ENCODE assay signal across 23 cellular contexts in genomic region chr10:60414111-60414510, GRCh38. TPM values are rescaled to one million over a fixed set of nuclear protein-coding genes. Genes with fewer than 3 reads are reported as not detected.
A peak's percentile ranks its signal among the peaks of the same experiment; 100 is the strongest.
DNase-seq lines count a peak whose midpoint lies in the region; ATAC-seq and TF ChIP-seq lines count a peak whose summit lies in the region.
"Had no signal": no experiment of that assay in that cellular context is flagged by ENCODE, and none has a peak within 500 bp of the region (broad histone marks: within the 10 kb centered on the region; RNA-seq: fewer than 3 reads in every experiment).

No MANE protein-coding gene starts in this region.

- H3K9ac ChIP-seq in SK-N-SH = peak overlapping the region; percentile 66; the same call in 1 of the 2 replicates
- H3K9ac ChIP-seq: BLaER1 had no signal

- H3K4me2 ChIP-seq in SK-N-SH = peak overlapping the region; percentile 72; the same call in 1 of the 2 replicates
- H3K4me2 ChIP-seq: BLaER1 had no signal

- no peaks in the 10 kb centered on the region for H3K36me3 ChIP-seq in SK-N-SH (replicated peaks in 1 of 2; ENCODE audit: control insufficient read depth in 1 of 2, insufficient read depth in 2 of 2, low read length in 1 of 2)
- H3K36me3 ChIP-seq: ascending aorta, BLaER1, spleen, upper lobe of left lung had no signal

- H3K27ac Mint-ChIP-seq in activated T-helper 17 cell treated with anti-CD3 and anti-CD28 coated beads, Interleukin-2, amount 50 U/mL, for 72 hours = peak overlapping the region; percentile 28
- no peak overlapping the region for H3K27ac Mint-ChIP-seq in activated CD8-positive, alpha-beta T cell treated with anti-CD3 and anti-CD28 coated beads for 36 hours
- H3K27ac Mint-ChIP-seq: activated naive CD4-positive, alpha-beta T cell treated with anti-CD3 and anti-CD28 coated beads, Interleukin-2, amount 50 U/mL, for 24 hours; activated T-cell treated with anti-CD3 and anti-CD28 coated beads, Interleukin-2, amount 50 U/mL, for 72 hours had no signal

- peaks cover 24 to 35% of the 10 kb centered on the region in 2 experiments for H3K4me1 ChIP-seq in SK-N-SH (ENCODE audit: control insufficient read depth in 1 of 2, insufficient read depth in 2 of 2, low read depth in 1 of 2, low read length in 1 of 2)
- H3K4me1 ChIP-seq: ascending aorta, BLaER1, spleen, upper lobe of left lung had no signal

- ATAC-seq in SK-N-SH treated with all-trans-retinoic acid at 6 μM for 48 hours (no peak), GM21423 (IDR thresholded peaks at IDR 0.05; ENCODE audit: unreplicated experiment) (no peak)
- no peak for ATAC-seq in activated T-helper 17 cell treated with anti-CD3 and anti-CD28 coated beads, Interleukin-2, amount 50 U/mL, for 72 hours (replicated peaks)
- no peak for ATAC-seq in activated CD8-positive, alpha-beta T cell treated with anti-CD3 and anti-CD28 coated beads for 36 hours
- ATAC-seq: activated CD4-positive, CD25-positive, alpha-beta regulatory T cell treated with anti-CD3 and anti-CD28 coated beads, Interleukin-2, amount 50 U/mL, for 24 hours; activated T-cell treated with anti-CD3 and anti-CD28 coated beads, Interleukin-2, amount 50 U/mL, for 72 hours; left lobe of liver had no signal

- H3K27me3 Mint-ChIP-seq in activated T-helper 17 cell treated with anti-CD3 and anti-CD28 coated beads, Interleukin-2, amount 50 U/mL, for 72 hours = no peaks in the 10 kb centered on the region
- no peaks in the 10 kb centered on the region for H3K27me3 Mint-ChIP-seq in activated CD8-positive, alpha-beta T cell treated with anti-CD3 and anti-CD28 coated beads for 36 hours
- H3K27me3 Mint-ChIP-seq: activated naive CD4-positive, alpha-beta T cell treated with anti-CD3 and anti-CD28 coated beads, Interleukin-2, amount 50 U/mL, for 24 hours had no signal

- 84% methylated on average over 2 of the region's 2 CpGs for WGBS in SK-N-SH (ENCODE audit: low lambda C conversion rate)

- H3F3A ChIP-seq in SK-N-SH (replicated peaks; ENCODE audit: insufficient read depth) = peaks cover 34% of the 10 kb centered on the region

- TF ChIP-seq RAD21 in SK-N-SH (IDR thresholded peaks at IDR 0.05; ENCODE audit: low read length) = no peak

- no peaks in the 10 kb centered on the region for H4K20me1 ChIP-seq in SK-N-SH (ENCODE audit: insufficient read depth)
- H4K20me1 ChIP-seq: BLaER1 had no signal

- peaks cover 28% of the 10 kb centered on the region for H3K36me3 Mint-ChIP-seq in activated T-helper 17 cell treated with anti-CD3 and anti-CD28 coated beads, Interleukin-2, amount 50 U/mL, for 72 hours (ENCODE audit: low read depth)
- no peaks in the 10 kb centered on the region for H3K36me3 Mint-ChIP-seq in activated CD8-positive, alpha-beta T cell treated with anti-CD3 and anti-CD28 coated beads for 36 hours (ENCODE audit: low read depth)

- no peaks in the 10 kb centered on the region for H3K27me3 ChIP-seq in SK-N-SH (ENCODE audit: insufficient read depth)
- H3K27me3 ChIP-seq: ascending aorta, BLaER1, spleen, upper lobe of left lung had no signal

- TF ChIP-seq EP300 in SK-N-SH (IDR thresholded peaks at IDR 0.05; ENCODE audit: borderline replicate concordance in 1 of 2, low read depth in 1 of 2, low read length in 1 of 2) = no peak

- no peak overlapping the region for H2AFZ ChIP-seq in SK-N-SH (ENCODE audit: low read depth)

- CTCF ChIA-PET in SK-N-SH (lab: Yijun Ruan, JAX) = no interaction called here
- CTCF ChIA-PET in activated CD8-positive, alpha-beta T cell treated with anti-CD3 and anti-CD28 coated beads for 36 hours (lab: Charles Lee) = no interaction called here

- peaks cover 24% of the 10 kb centered on the region for H3K4me1 Mint-ChIP-seq in activated T-helper 17 cell treated with anti-CD3 and anti-CD28 coated beads, Interleukin-2, amount 50 U/mL, for 72 hours
- H3K4me1 Mint-ChIP-seq in activated CD8-positive, alpha-beta T cell treated with anti-CD3 and anti-CD28 coated beads for 36 hours (ENCODE audit: low read depth) = no peaks in the 10 kb centered on the region

- no peaks in the 10 kb centered on the region for H3K9me3 ChIP-seq in SK-N-SH
- H3K9me3 ChIP-seq: ascending aorta, BLaER1, mucosa of descending colon, spleen, upper lobe of left lung had no signal

- peak overlapping the region in 1 of 2 experiments; percentile 97; a peak in 2 of 4 replicates for H3K27ac ChIP-seq in SK-N-SH (ENCODE audit: low read depth in 2 of 2, low read length in 1 of 2)
- H3K27ac ChIP-seq: 22Rv1, ascending aorta, BLaER1, spleen, upper lobe of left lung had no signal

- H3K9me3 Mint-ChIP-seq in activated T-helper 17 cell treated with anti-CD3 and anti-CD28 coated beads, Interleukin-2, amount 50 U/mL, for 72 hours = no peaks in the 10 kb centered on the region
- no peaks in the 10 kb centered on the region for H3K9me3 Mint-ChIP-seq in activated CD8-positive, alpha-beta T cell treated with anti-CD3 and anti-CD28 coated beads for 36 hours
- H3K9me3 Mint-ChIP-seq: activated naive CD4-positive, alpha-beta T cell treated with anti-CD3 and anti-CD28 coated beads, Interleukin-2, amount 50 U/mL, for 24 hours; activated T-cell treated with anti-CD3 and anti-CD28 coated beads, Interleukin-2, amount 50 U/mL, for 72 hours; H9 had no signal

- H3K79me2 ChIP-seq in SK-N-SH (ENCODE audit: insufficient read depth) = no peaks in the 10 kb centered on the region

- POLR2A ChIA-PET in SK-N-SH (lab: Yijun Ruan, JAX) = no interaction called here
- POLR2A ChIA-PET in activated CD8-positive, alpha-beta T cell treated with anti-CD3 and anti-CD28 coated beads for 36 hours (lab: Charles Lee) = no interaction called here

- H3K4me3 Mint-ChIP-seq in activated T-helper 17 cell treated with anti-CD3 and anti-CD28 coated beads, Interleukin-2, amount 50 U/mL, for 72 hours = no peak overlapping the region
- H3K4me3 Mint-ChIP-seq in activated CD8-positive, alpha-beta T cell treated with anti-CD3 and anti-CD28 coated beads for 36 hours = no peak overlapping the region
- H3K4me3 Mint-ChIP-seq: activated naive CD4-positive, alpha-beta T cell treated with anti-CD3 and anti-CD28 coated beads, Interleukin-2, amount 50 U/mL, for 24 hours; activated T-cell treated with anti-CD3 and anti-CD28 coated beads, Interleukin-2, amount 50 U/mL, for 72 hours; H9 had no signal

- intact Hi-C loops in activated CD8-positive, alpha-beta T cell treated with anti-CD3 and anti-CD28 coated beads for 36 hours (cut with micrococcal nuclease) = no loop called here

- no peaks in the 10 kb centered on the region for H3K9me2 ChIP-seq in SK-N-SH

- no peak overlapping the region for H3K4me3 ChIP-seq in SK-N-SH (ENCODE audit: low read depth in 2 of 2, low read length in 1 of 2)
- H3K4me3 ChIP-seq: ascending aorta, BLaER1, mucosa of descending colon, spleen, upper lobe of left lung had no signal

- peak; percentile 26 for TF ChIP-seq CTCF in SK-N-SH (IDR thresholded peaks at IDR 0.05)
- TF ChIP-seq CTCF in activated CD8-positive, alpha-beta T cell treated with anti-CD3 and anti-CD28 coated beads for 36 hours (IDR thresholded peaks at IDR 0.05) = no peak

- DNase-seq in SK-N-SH (no peak), kidney tubule cell (ENCODE audit: low spot score) (peak; percentile 31), iPS-NIHi7 (ENCODE audit: extremely low spot score) (no peak), OCI-M1 (lab: John Stamatoyannopoulos, UW) (no peak)
- no peak for DNase-seq in activated CD8-positive, alpha-beta T cell treated with anti-CD3 and anti-CD28 coated beads for 36 hours
- DNase-seq: activated T-cell treated with anti-CD3 and anti-CD28 coated beads, Interleukin-2, amount 50 U/mL, for 72 hours; cerebellar nuclear complex; effector memory CD4-positive, alpha-beta T cell; KG1; mucosa of descending colon; NCI-H1930; spleen had no signal

TF ChIP-seq in SK-N-SH, 30 proteins besides CTCF, POLR2A, EP300 and RAD21 (continues in another document):
- TF ChIP-seq JUND (IDR thresholded peaks at IDR 0.05) (no peak), NRF1 (IDR thresholded peaks at IDR 0.05; ENCODE audit: low read depth, low read length) (no peak), EZH2phosphoT487 (IDR thresholded peaks at IDR 0.05; ENCODE audit: borderline replicate concordance, low read depth) (no peak), IRF3 (IDR thresholded peaks at IDR 0.05; ENCODE audit: low read depth, low read length) (no peak)

TF ChIP-seq in SK-N-SH treated with all-trans-retinoic acid at 6 μM for 48 hours, 23 proteins besides CTCF, POLR2A, EP300 and RAD21 (continues in another document):
- TF ChIP-seq PATZ1 (CRISPR knock-in tag; IDR thresholded peaks at IDR 0.05; ENCODE audit: borderline replicate concordance) (no peak), POU6F1 (CRISPR knock-in tag; IDR thresholded peaks at IDR 0.05; ENCODE audit: borderline replicate concordance, low read depth) (no peak), ISL1 (CRISPR knock-in tag; IDR thresholded peaks at IDR 0.05) (no peak)

RNA-seq across cellular contexts. Expression of gene ANK3, which starts 24.4 kb away (rescaled TPM):
- polyA plus RNA-seq in SK-N-SH (2012; rRNA removed) = 10.0 and 13.9 TPM in 2 replicates
- polyA plus RNA-seq in SK-N-SH (2012; cell fraction: cytosol; rRNA removed) = 11.8 and 14.5 TPM in 2 replicates
- 8.9 and 16.1 TPM in 2 replicates for polyA plus RNA-seq in SK-N-SH (2012; cell fraction: nucleus; rRNA removed)
- total RNA-seq in activated T-helper 17 cell treated with anti-CD3 and anti-CD28 coated beads, Interleukin-2, amount 50 U/mL, for 72 hours = 10 to 100 TPM; 56.2 to 78.2 TPM
- total RNA-seq in activated CD8-positive, alpha-beta T cell treated with anti-CD3 and anti-CD28 coated beads for 36 hours = 10 to 100 TPM; 10.3 to 12.0 TPM

Comparison
In these comparisons a context has a peak if more than half of its experiments do, and no peak if none do; other contexts are left out.
1. RNA of gene ANK3, which starts 24.4 kb away (total RNA-seq): 56.2 to 78.2 TPM in activated T-helper 17 cell treated with anti-CD3 and anti-CD28 coated beads, Interleukin-2, amount 50 U/mL, for 72 hours; 10.3 to 12.0 TPM in activated CD8-positive, alpha-beta T cell treated with anti-CD3 and anti-CD28 coated beads for 36 hours; every median in the first group is over 4 times any median in the second.